Comparison of ENCODE assay signal across 9 cellular contexts in genomic region chr3:52537726-52538421, GRCh38. TPM values are rescaled to one million over a fixed set of nuclear protein-coding genes. Genes with fewer than 3 reads are reported as not detected.
DNase-seq lines count a peak whose midpoint lies in the region; ATAC-seq, FAIRE-seq and TF ChIP-seq lines count a peak whose summit lies in the region.
"Had no signal": no experiment of that assay in that cellular context is flagged by ENCODE, and none has a peak within 500 bp of the region (broad histone marks: within the 10 kb centered on the region; RNA-seq: fewer than 3 reads in every experiment).

No MANE protein-coding gene starts in this region.

- no peak for ATAC-seq in activated T-helper 17 cell treated with anti-CD3 and anti-CD28 coated beads, Interleukin-2, amount 50 U/mL, for 72 hours (replicated peaks)
- no peak for ATAC-seq in HG02973 (IDR thresholded peaks at IDR 0.05; ENCODE audit: unreplicated experiment)

- H4K20me1 ChIP-seq in keratinocyte (ENCODE audit: control insufficient read depth, extremely low read depth, insufficient read depth, low read length), result peaks cover 4% of the 10 kb centered on the region

- FAIRE-seq in keratinocyte (lab: Jason Lieb, UNC), result no peak

- H3K36me3 Mint-ChIP-seq in T-helper 2 cell treated with Interferon-gamma antibody and Interleukin-4, amounts not matched to agents 5 μg/mL and 100 μg/mL, for 36 hours (ENCODE audit: low read depth), result peaks cover 27% of the 10 kb centered on the region
- peaks cover 53% of the 10 kb centered on the region for H3K36me3 Mint-ChIP-seq in activated T-helper 17 cell treated with anti-CD3 and anti-CD28 coated beads, Interleukin-2, amount 50 U/mL, for 72 hours (ENCODE audit: low read depth)

- H3K4me3 ChIP-seq in keratinocyte (ENCODE audit: control insufficient read depth in 2 of 3, extremely low read depth in 1 of 3, insufficient read depth in 2 of 3, low read depth in 1 of 3, low read length in 3 of 3), result peak overlapping the region; percentile 77 to 92 (median 81)
- H3K4me3 ChIP-seq in subcutaneous abdominal adipose tissue (ENCODE audit: low read depth in 1 of 5, low read length in 5 of 5), result peak overlapping the region; percentile 68 to 93 (median 83)

- H2AFZ ChIP-seq in keratinocyte (ENCODE audit: control insufficient read depth, low read length), result no peak overlapping the region

- peaks cover 37% of the 10 kb centered on the region for H3K4me1 Mint-ChIP-seq in T-helper 2 cell treated with Interferon-gamma antibody and Interleukin-4, amounts not matched to agents 5 μg/mL and 100 μg/mL, for 36 hours (ENCODE audit: low read depth)
- peaks cover 28% of the 10 kb centered on the region for H3K4me1 Mint-ChIP-seq in activated T-helper 17 cell treated with anti-CD3 and anti-CD28 coated beads, Interleukin-2, amount 50 U/mL, for 72 hours

- H3K79me2 ChIP-seq in keratinocyte (ENCODE audit: control insufficient read depth, insufficient read depth, low read length), result peaks cover 36% of the 10 kb centered on the region

- H3K9me3 ChIP-seq in keratinocyte (ENCODE audit: control insufficient read depth, low read depth, low read length) (no peaks in the 10 kb centered on the region), subcutaneous abdominal adipose tissue (ENCODE audit: control insufficient read depth in 5 of 5, low read length in 5 of 5) (no peaks in the 10 kb centered on the region)

- H3K27me3 Mint-ChIP-seq in T-helper 2 cell treated with Interferon-gamma antibody and Interleukin-4, amounts not matched to agents 5 μg/mL and 100 μg/mL, for 36 hours (ENCODE audit: low read depth), result no peaks in the 10 kb centered on the region
- H3K27me3 Mint-ChIP-seq in activated T-helper 17 cell treated with anti-CD3 and anti-CD28 coated beads, Interleukin-2, amount 50 U/mL, for 72 hours, result no peaks in the 10 kb centered on the region

- peaks cover 11% of the 10 kb centered on the region for H3K9me1 ChIP-seq in keratinocyte (ENCODE audit: control insufficient read depth, extremely low read depth, insufficient read depth, low read length)

- H3K9me3 Mint-ChIP-seq in T-helper 2 cell treated with Interferon-gamma antibody and Interleukin-4, amounts not matched to agents 5 μg/mL and 100 μg/mL, for 36 hours, result no peaks in the 10 kb centered on the region
- no peaks in the 10 kb centered on the region for H3K9me3 Mint-ChIP-seq in activated T-helper 17 cell treated with anti-CD3 and anti-CD28 coated beads, Interleukin-2, amount 50 U/mL, for 72 hours

- peak overlapping the region; percentile 96 for H3K27ac Mint-ChIP-seq in T-helper 2 cell treated with Interferon-gamma antibody and Interleukin-4, amounts not matched to agents 5 μg/mL and 100 μg/mL, for 36 hours
- H3K27ac Mint-ChIP-seq in activated T-helper 17 cell treated with anti-CD3 and anti-CD28 coated beads, Interleukin-2, amount 50 U/mL, for 72 hours, result peak overlapping the region; percentile 99

- H3K9ac ChIP-seq in keratinocyte (ENCODE audit: control insufficient read depth, extremely low read depth, insufficient read depth, low read length), result peak overlapping the region; percentile 95
- peak overlapping the region in 4 of 5 donors; percentile 12 to 85 (median 72) for H3K9ac ChIP-seq in subcutaneous abdominal adipose tissue (ENCODE audit: low read length in 5 of 5)

- H3K4me1 ChIP-seq in keratinocyte (ENCODE audit: control insufficient read depth, extremely low read depth, insufficient read depth, low read length) (peaks cover 39% of the 10 kb centered on the region), subcutaneous abdominal adipose tissue (ENCODE audit: control insufficient read depth in 5 of 5, insufficient read depth in 5 of 5, low read length in 5 of 5) (peaks cover 9 to 60% (median 42%) of the 10 kb centered on the region in 5 donors)

- dilution Hi-C loops in keratinocyte (cut with MboI; ENCODE audit: extremely low pct_ligation_motif_present, low sequenced_read_pairs), result no loop called here

- no peak overlapping the region for H3K27ac ChIP-seq in keratinocyte (ENCODE audit: control insufficient read depth, insufficient read depth, low read length)
- H3K27ac ChIP-seq in subcutaneous abdominal adipose tissue (ENCODE audit: low read depth, low read length), result peak overlapping the region; percentile 93

- H3K4me3 Mint-ChIP-seq in T-helper 2 cell treated with Interferon-gamma antibody and Interleukin-4, amounts not matched to agents 5 μg/mL and 100 μg/mL, for 36 hours, result peak overlapping the region; percentile 95
- H3K4me3 Mint-ChIP-seq in activated T-helper 17 cell treated with anti-CD3 and anti-CD28 coated beads, Interleukin-2, amount 50 U/mL, for 72 hours, result peak overlapping the region; percentile 88

- H3K4me2 ChIP-seq in keratinocyte (ENCODE audit: control insufficient read depth, extremely low read depth, insufficient read depth, low read depth, low read length), result peak overlapping the region; percentile 97

- no peak for TF ChIP-seq CTCF in keratinocyte (optimal IDR thresholded peaks at IDR 0.05 in 1 of 3, IDR thresholded peaks at IDR 0.05 in 1 of 3, conservative IDR thresholded peaks at IDR 0.05 in 1 of 3; ENCODE audit: extremely low read depth in 1 of 3, insufficient read depth in 2 of 3, low read length in 3 of 3)

- no peaks in the 10 kb centered on the region for H3K27me3 ChIP-seq in keratinocyte (ENCODE audit: control insufficient read depth, extremely low read depth, insufficient read depth, low read length)
- no peaks in the 10 kb centered on the region for H3K27me3 ChIP-seq in subcutaneous abdominal adipose tissue (ENCODE audit: control insufficient read depth in 5 of 5, insufficient read depth in 4 of 5, low read length in 5 of 5)

- H3K36me3 ChIP-seq in keratinocyte (ENCODE audit: control insufficient read depth in 2 of 2, extremely low read depth in 1 of 2, insufficient read depth in 2 of 2, low read length in 2 of 2) (peaks cover 7 to 15% of the 10 kb centered on the region in 2 experiments), subcutaneous abdominal adipose tissue (ENCODE audit: control insufficient read depth in 5 of 5, insufficient read depth in 5 of 5, low read length in 5 of 5) (peaks cover 3 to 17% (median 7%) of the 10 kb centered on the region in 5 donors)

- no peak for DNase-seq in T-helper 2 cell treated with Interferon-gamma antibody and Interleukin-4, amounts not matched to agents 5 μg/mL and 100 μg/mL, for 36 hours (ENCODE audit: low spot score)
- no peak for DNase-seq in T-helper 2 cell
- DNase-seq in keratinocyte (ENCODE audit: low read depth, low spot score), result no peak
- DNase-seq in midbrain (lab: John Stamatoyannopoulos, UW), result no peak
- DNase-seq in NCI-H1694 (lab: John Stamatoyannopoulos, UW), result no peak

RNA-seq across cellular contexts. Expression of gene UQCC5, which starts 1.5 kb away (rescaled TPM):
- total RNA-seq in activated T-helper 17 cell treated with anti-CD3 and anti-CD28 coated beads, Interleukin-2, amount 50 U/mL, for 72 hours, result 10 to 100 TPM in 1 of 2 donors, 1 to 10 TPM in 1; 7.9 to 12.0 TPM
- 20.0 to 28.0 TPM (median 26.0 TPM) in 3 replicates for polyA plus RNA-seq in keratinocyte
- polyA plus RNA-seq in keratinocyte (2011; ENCODE audit: low read depth), result 14.1 TPM
- 2.1 and 6.8 TPM in 2 replicates for polyA plus RNA-seq in keratinocyte (2011; cell fraction: cytosol; rRNA removed)
- 8.5 and 14.4 TPM in 2 replicates for polyA plus RNA-seq in keratinocyte (2011; cell fraction: nucleus; rRNA removed)
- 43.4 and 78.1 TPM in 2 replicates for polyA plus RNA-seq in keratinocyte (2012; ENCODE audit: low replicate concordance)
- 1.6 to 8.4 TPM (median 2.4 TPM) in 3 replicates for polyA minus RNA-seq in keratinocyte
- polyA minus RNA-seq in keratinocyte (2011; cell fraction: cytosol; rRNA and poly(A)+ RNA removed), result 58.5 TPM
- polyA minus RNA-seq in keratinocyte (2011; cell fraction: nucleus; rRNA and poly(A)+ RNA removed), result 1.5 and 3.5 TPM in 2 replicates

RNA-seq across cellular contexts. Expression of gene NT5DC2, which starts 4.2 kb away (rescaled TPM):
- 10 to 100 TPM; 23.3 to 54.7 TPM for total RNA-seq in activated T-helper 17 cell treated with anti-CD3 and anti-CD28 coated beads, Interleukin-2, amount 50 U/mL, for 72 hours
- 54.7 to 63.3 TPM (median 55.0 TPM) in 3 replicates for polyA plus RNA-seq in keratinocyte
- 18.0 TPM for polyA plus RNA-seq in keratinocyte (2011; ENCODE audit: low read depth)
- 36.7 and 49.5 TPM in 2 replicates for polyA plus RNA-seq in keratinocyte (2011; cell fraction: cytosol; rRNA removed)
- 32.6 and 42.1 TPM in 2 replicates for polyA plus RNA-seq in keratinocyte (2011; cell fraction: nucleus; rRNA removed)
- 26.3 and 80.4 TPM in 2 replicates for polyA plus RNA-seq in keratinocyte (2012; ENCODE audit: low replicate concordance)
- polyA minus RNA-seq in keratinocyte, result 68.2 to 233 TPM (median 73.7 TPM) in 3 replicates
- 75.6 TPM for polyA minus RNA-seq in keratinocyte (2011; cell fraction: cytosol; rRNA and poly(A)+ RNA removed)
- polyA minus RNA-seq in keratinocyte (2011; cell fraction: nucleus; rRNA and poly(A)+ RNA removed), result 13.7 and 21.6 TPM in 2 replicates

RNA-seq across cellular contexts. Expression of gene STAB1, which starts 42.7 kb away (rescaled TPM):
- total RNA-seq in activated T-helper 17 cell treated with anti-CD3 and anti-CD28 coated beads, Interleukin-2, amount 50 U/mL, for 72 hours, result under 1 TPM; 0.19 to 0.26 TPM
- 0.02 TPM in 1 of 3 replicates, not detected in the others for polyA plus RNA-seq in keratinocyte
- 0.36 TPM for polyA plus RNA-seq in keratinocyte (2011; ENCODE audit: low read depth)
- polyA plus RNA-seq in keratinocyte (2011; cell fraction: cytosol; rRNA removed), result not detected in 2 replicates
- 0.11 and 0.12 TPM in 2 replicates for polyA plus RNA-seq in keratinocyte (2011; cell fraction: nucleus; rRNA removed)
- not detected in 2 replicates for polyA plus RNA-seq in keratinocyte (2012; ENCODE audit: low replicate concordance)
- not detected in 3 replicates for polyA minus RNA-seq in keratinocyte
- not detected for polyA minus RNA-seq in keratinocyte (2011; cell fraction: cytosol; rRNA and poly(A)+ RNA removed)
- polyA minus RNA-seq in keratinocyte (2011; cell fraction: nucleus; rRNA and poly(A)+ RNA removed), result 0.32 TPM in 1 of 2 replicates, not detected in the other
- total RNA-seq: M059J had no signal
